ENCODE assay signal across 1 cellular context in the genomic region with DNA sequence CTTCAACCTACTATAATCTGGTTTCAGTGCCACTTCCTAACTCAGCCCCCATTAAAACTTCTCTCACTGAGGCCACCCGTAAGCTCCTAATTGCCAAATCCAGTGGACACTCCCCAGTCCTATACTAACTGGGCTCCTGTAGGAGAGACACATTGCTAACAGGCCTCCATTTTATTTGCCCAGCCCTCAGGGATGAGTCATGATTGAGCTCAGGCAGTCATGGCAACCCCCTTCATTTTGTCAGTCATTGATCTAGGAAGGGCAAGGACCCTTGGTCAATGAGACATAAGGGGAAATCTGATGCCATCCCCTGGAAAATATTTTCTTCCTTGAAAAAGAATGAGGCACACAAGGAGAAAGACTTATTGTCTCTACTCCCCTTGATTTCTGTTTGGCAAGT.
TF ChIP-seq lines count a peak whose summit lies in the region.

No MANE protein-coding gene starts in this region.

TF ChIP-seq in IMR-90, 13 proteins besides CTCF, POLR2A, EP300 and RAD21:
- TF ChIP-seq, protein P1, sequence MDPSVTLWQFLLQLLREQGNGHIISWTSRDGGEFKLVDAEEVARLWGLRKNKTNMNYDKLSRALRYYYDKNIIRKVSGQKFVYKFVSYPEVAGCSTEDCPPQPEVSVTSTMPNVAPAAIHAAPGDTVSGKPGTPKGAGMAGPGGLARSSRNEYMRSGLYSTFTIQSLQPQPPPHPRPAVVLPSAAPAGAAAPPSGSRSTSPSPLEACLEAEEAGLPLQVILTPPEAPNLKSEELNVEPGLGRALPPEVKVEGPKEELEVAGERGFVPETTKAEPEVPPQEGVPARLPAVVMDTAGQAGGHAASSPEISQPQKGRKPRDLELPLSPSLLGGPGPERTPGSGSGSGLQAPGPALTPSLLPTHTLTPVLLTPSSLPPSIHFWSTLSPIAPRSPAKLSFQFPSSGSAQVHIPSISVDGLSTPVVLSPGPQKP (IDR thresholded peaks at IDR 0.05; ENCODE audit: borderline replicate concordance, low read depth, low read length) = no peak
- TF ChIP-seq FOS (IDR thresholded peaks at IDR 0.05; ENCODE audit: low read depth, low read length) = 0 out of 2 replicates have a peak, but pooled peaks have one; percentile 19
